ENCODE assay signal across 8 cellular contexts in genomic region chr6:39934060-39934757, GRCh38. TPM values are rescaled to one million over a fixed set of nuclear protein-coding genes. Genes with fewer than 3 reads are reported as not detected.
A peak's percentile ranks its signal among the peaks of the same experiment; 100 is the strongest.
DNase-seq lines count a peak whose midpoint lies in the region; ATAC-seq, FAIRE-seq and TF ChIP-seq lines count a peak whose summit lies in the region.

MOCS1 (minus strand) TSS chr6:39934462; CDS start chr6:39934417, 45 bp downstream.

- BruUV-seq in IMR-90 (replicated peaks; lab: Mats Ljungman, UMichigan): no TSS peak

- WGBS in IMR-90 (ENCODE audit: extremely low coverage in 2 of 2, insufficient read length in 1 of 2), 2 experiments: 7% methylated on average over 20 of the region's 50 CpGs; no CpG with 5 or more reads in 1 of the 2 experiments
- 2 to 4% (median 3%) methylated on average over 43 to 50 of the region's 50 CpGs for WGBS in small intestine, 3 donors

- peak within 1 kb of the TSS; percentile 91 for H2AFZ ChIP-seq in IMR-90 (replicated peaks; ENCODE audit: low read length, poor library complexity)

- 0 out of 2 replicates have a peak, but pooled peaks cover 2% of the 10 kb centered on the region for H3K9me3 Mint-ChIP-seq in WTC11

- peak within 1 kb of the TSS; percentile 11; the same call in 1 of the 2 replicates for H2BK20ac ChIP-seq in IMR-90 (ENCODE audit: low read depth, low read length)

- FAIRE-seq in small intestine (lab: Jason Lieb, UNC): no peak

- peaks cover 6% of the 10 kb centered on the region for H3K9me1 ChIP-seq in IMR-90 (ENCODE audit: insufficient read depth, low read length)

- CTCF ChIA-PET in IMR-90 (lab: Yijun Ruan, JAX) (interaction anchor here (0.5 kb wide), 1 partner anchor 9 kb away, joined by 4 read pairs; no protein-coding TSS in a partner anchor), WTC11 (lab: Charles Lee) (interaction anchor here (0.8 to 1.4 kb wide), 3 partner anchors 13 to 1093 kb away, joined by 3 to 5 read pairs (median 3); no protein-coding TSS in a partner anchor)

- H2BK5ac ChIP-seq in IMR-90 (ENCODE audit: low read depth, low read length, poor library complexity, severe bottlenecking): no peak within 1 kb of the TSS

- intact Hi-C loops in IMR-90 (cut with micrococcal nuclease): loop anchor here (1.0 kb wide), 1 partner anchor 29 kb away; no protein-coding TSS in a partner anchor

- peak within 1 kb of the TSS; percentile 91 for H3K4me3 Mint-ChIP-seq in WTC11

- peak within 1 kb of the TSS; percentile 83 for H3K9ac ChIP-seq in IMR-90 (ENCODE audit: low read depth, low read length)

- peaks cover 7% of the 10 kb centered on the region for H3K27me3 ChIP-seq in BE2C
- H3K27me3 ChIP-seq in IMR-90 (ENCODE audit: control insufficient read depth, insufficient read depth, low read length): peaks cover 2% of the 10 kb centered on the region; the same call in 1 of the 2 replicates
- peaks cover 2% of the 10 kb centered on the region for H3K27me3 ChIP-seq in kidney epithelial cell (ENCODE audit: control insufficient read depth, insufficient read depth, low read length)
- no peaks in the 10 kb centered on the region for H3K27me3 ChIP-seq in small intestine (ENCODE audit: control insufficient read depth in 2 of 2, insufficient read depth in 2 of 2, low read length in 2 of 2)

- H4K91ac ChIP-seq in IMR-90 (ENCODE audit: insufficient read depth, low read depth, low read length): peak within 1 kb of the TSS; percentile 19; the same call in 1 of the 2 replicates

- H3K18ac ChIP-seq in IMR-90 (ENCODE audit: low read depth, low read length): peak within 1 kb of the TSS; percentile 29

- DNase-seq in BE2C (peak; percentile 75), IMR-90 (peak; percentile 47), WTC11 (ENCODE audit: low spot score) (peak; percentile 87), coronary artery (ENCODE audit: low spot score) (peak; percentile 93), kidney epithelial cell (ENCODE audit: low read depth) (no peak), small intestine (peak; percentile 83), NCI-H187 (lab: John Stamatoyannopoulos, UW) (no peak)

- H3K27ac ChIP-seq in IMR-90 (ENCODE audit: insufficient read depth, low read length): peak within 1 kb of the TSS; percentile 27
- peak within 1 kb of the TSS; percentile 91 to 95 for H3K27ac ChIP-seq in coronary artery
- peak within 1 kb of the TSS; percentile 62 to 81 for H3K27ac ChIP-seq in small intestine (ENCODE audit: low read depth in 1 of 2, low read length in 1 of 2)

- H2BK15ac ChIP-seq in IMR-90 (ENCODE audit: low read depth, low read length): no peak within 1 kb of the TSS; the same call in 2 of the 3 replicates

- peak within 1 kb of the TSS; percentile 42; the same call in 1 of the 2 replicates for H3K14ac ChIP-seq in IMR-90 (replicated peaks; ENCODE audit: low read depth, low read length)

- peak within 1 kb of the TSS; percentile 52; the same call in 1 of the 2 replicates for H3K4ac ChIP-seq in IMR-90 (ENCODE audit: low read depth, low read length)

- H2AK5ac ChIP-seq in IMR-90 (ENCODE audit: low read depth, low read length): peak within 1 kb of the TSS; percentile 56

- no peak for TF ChIP-seq RAD21 in IMR-90 (IDR thresholded peaks at IDR 0.05; ENCODE audit: low read length)

- H4K5ac ChIP-seq in IMR-90 (ENCODE audit: low read depth, low read length): peak within 1 kb of the TSS; percentile 35; the same call in 1 of the 2 replicates

- POLR2A ChIA-PET in IMR-90 (lab: Charles Lee; ENCODE audit: unreplicated experiment): no interaction called here
- POLR2A ChIA-PET in WTC11 (lab: Charles Lee): interaction anchor here (0.9 to 1.2 kb wide), 2 partner anchors 13 to 413 kb away, joined by 3 to 5 read pairs; no protein-coding TSS in a partner anchor

- ATAC-seq in IMR-90 (ENCODE audit: low read depth) (peak; percentile 98), WTC11 (peak; percentile 97), GM21619 (IDR thresholded peaks at IDR 0.05; ENCODE audit: unreplicated experiment) (no peak)

- peaks cover 3% of the 10 kb centered on the region for H3K36me3 Mint-ChIP-seq in WTC11

- peak within 1 kb of the TSS; percentile 89 for H2AK9ac ChIP-seq in IMR-90 (replicated peaks; ENCODE audit: low read depth, low read length, poor library complexity)

- TF ChIP-seq CTCF in BE2C (IDR thresholded peaks at IDR 0.05; ENCODE audit: low read depth, low read length): no peak
- TF ChIP-seq CTCF in IMR-90 (conservative IDR thresholded peaks at IDR 0.05; ENCODE audit: low read depth, low read length): no peak
- TF ChIP-seq CTCF in WTC11 (IDR thresholded peaks at IDR 0.05): no peak
- TF ChIP-seq CTCF in coronary artery (IDR thresholded peaks at IDR 0.05): no peak
- TF ChIP-seq CTCF in kidney epithelial cell (IDR thresholded peaks at IDR 0.05; ENCODE audit: insufficient read depth, low read length, poor library complexity, severe bottlenecking): no peak

- H3K4me1 Mint-ChIP-seq in WTC11: peaks cover 48% of the 10 kb centered on the region

- peak within 1 kb of the TSS; percentile 21 for H3K23ac ChIP-seq in IMR-90 (ENCODE audit: low read depth, low read length)

- dilution Hi-C loops in IMR-90 (cut with HindIII; ENCODE audit: low sequenced_read_pairs, unreplicated experiment): no loop called here

- in situ Hi-C loops in IMR-90 (cut with MboI; ENCODE audit: low sequenced_read_pairs): no loop called here

- H3K36me3 ChIP-seq in BE2C (no peaks in the 10 kb centered on the region), IMR-90 (ENCODE audit: control insufficient read depth, insufficient read depth, low read length) (no peaks in the 10 kb centered on the region), kidney epithelial cell (ENCODE audit: control insufficient read depth, insufficient read depth, low read length) (no peaks in the 10 kb centered on the region), small intestine (ENCODE audit: control insufficient read depth in 2 of 2, insufficient read depth in 2 of 2, low read length in 2 of 2) (no peaks in the 10 kb centered on the region)

- peak within 1 kb of the TSS; percentile 29 to 78; a peak in 2 of 4 replicates for H4K8ac ChIP-seq in IMR-90 (ENCODE audit: low read depth in 2 of 2, low read length in 2 of 2)

- H2BK120ac ChIP-seq in IMR-90 (ENCODE audit: low read depth, low read length): peak within 1 kb of the TSS; percentile 60; the same call in 1 of the 2 replicates

- H4K20me1 ChIP-seq in IMR-90 (ENCODE audit: insufficient read depth, low read length): no peaks in the 10 kb centered on the region

- H3K4me2 ChIP-seq in IMR-90 (ENCODE audit: low read depth, low read length): peak within 1 kb of the TSS; percentile 95

- H3K9me3 ChIP-seq in BE2C (no peaks in the 10 kb centered on the region), IMR-90 (ENCODE audit: control insufficient read depth, insufficient read depth, low read length) (no peaks in the 10 kb centered on the region), small intestine (ENCODE audit: control insufficient read depth, low read depth) (no peaks in the 10 kb centered on the region)

- H3K4me1 ChIP-seq in BE2C (no peaks in the 10 kb centered on the region), IMR-90 (ENCODE audit: control insufficient read depth, insufficient read depth, low read length) (peaks cover 23% of the 10 kb centered on the region), small intestine (ENCODE audit: control insufficient read depth in 2 of 2, insufficient read depth in 1 of 2, low read depth in 1 of 2, low read length in 1 of 2) (peaks cover 7 to 12% of the 10 kb centered on the region in 2 donors)

- H3K27me3 Mint-ChIP-seq in WTC11 (ENCODE audit: low read depth): peaks cover 17% of the 10 kb centered on the region

- TF ChIP-seq POLR2A in IMR-90 (IDR thresholded peaks at IDR 0.05; ENCODE audit: low read depth, low read length): no peak

- H3K79me1 ChIP-seq in IMR-90 (ENCODE audit: low read depth in 1 of 2, low read length in 2 of 2): peaks cover 18 to 35% of the 10 kb centered on the region in 2 experiments; a peak in 3 of 4 replicates

- H3K27ac Mint-ChIP-seq in WTC11: no peak within 1 kb of the TSS

- H3K56ac ChIP-seq in IMR-90 (ENCODE audit: extremely low read depth, insufficient read depth, low read length): 0 out of 2 replicates have a peak within 1 kb of the TSS, but pooled peaks have one; percentile 7

- H3K4me3 ChIP-seq in BE2C (ENCODE audit: low read depth, low read length) (peak within 1 kb of the TSS; percentile 75), IMR-90 (ENCODE audit: insufficient read depth, low read depth, low read length) (peak within 1 kb of the TSS; percentile 74), coronary artery (peak within 1 kb of the TSS; percentile 95), kidney epithelial cell (ENCODE audit: low read depth, low read length) (peak within 1 kb of the TSS; percentile 79), small intestine (ENCODE audit: low read depth in 1 of 2, low read length in 2 of 2) (peak within 1 kb of the TSS; percentile 58 to 92)

TF ChIP-seq in IMR-90, 13 proteins besides CTCF, POLR2A, EP300 and RAD21:
- TF ChIP-seq MXI1 (IDR thresholded peaks at IDR 0.05; ENCODE audit: borderline replicate concordance, low read depth, low read length) (no peak), MAZ (IDR thresholded peaks at IDR 0.05; ENCODE audit: borderline replicate concordance, low read depth, low read length) (peak; percentile 69; the same call in 1 of the 2 replicates)
TF ChIP-seq in IMR-90: peak in this region for 1.

RNA-seq across cellular contexts. Expression of gene MOCS1, which starts in this region (rescaled TPM):
- polyA plus RNA-seq in BE2C (2012; ENCODE audit: insufficient read depth, insufficient read length, low read depth): 2.5 TPM
- total RNA-seq in IMR-90 (2012; rRNA removed) (8.1 and 9.5 TPM in 2 replicates), WTC11 (2021) (17.6 to 20.5 TPM (median 18.5 TPM) in 3 replicates), kidney epithelial cell (12.9 and 15.0 TPM in 2 replicates)
- polyA plus RNA-seq in IMR-90 (2012; rRNA removed) (4.8 and 5.5 TPM in 2 replicates), small intestine (10 to 100 TPM; 15.4 to 29.6 (median 20.6) TPM)
- 3.4 and 5.4 TPM in 2 replicates for polyA plus RNA-seq in IMR-90 (2012; cell fraction: cytosol; rRNA removed)
- polyA plus RNA-seq in IMR-90 (2012; cell fraction: nucleus; rRNA removed; ENCODE audit: low replicate concordance): 5.7 and 6.6 TPM in 2 replicates

Comparison
In these comparisons a context has a peak if more than half of its experiments do, and no peak if none do; other contexts are left out.
1. DNase-seq: peak in BE2C (single experiment), IMR-90 (single experiment), WTC11 (single experiment), coronary artery (single experiment) and small intestine (single experiment); none in kidney epithelial cell (single experiment) and NCI-H187 (0 of 2).
2. H3K27ac ChIP-seq: peak in every context shown above with its lines; median percentile 93 in coronary artery; 72 in small intestine; 27 in IMR-90.
3. Peak in every context shown above with its lines, with median percentiles within 50 percentile points of each other: H3K4me3 ChIP-seq.